Comparison of ENCODE assay signal across 1 cellular context in the genomic region with DNA sequence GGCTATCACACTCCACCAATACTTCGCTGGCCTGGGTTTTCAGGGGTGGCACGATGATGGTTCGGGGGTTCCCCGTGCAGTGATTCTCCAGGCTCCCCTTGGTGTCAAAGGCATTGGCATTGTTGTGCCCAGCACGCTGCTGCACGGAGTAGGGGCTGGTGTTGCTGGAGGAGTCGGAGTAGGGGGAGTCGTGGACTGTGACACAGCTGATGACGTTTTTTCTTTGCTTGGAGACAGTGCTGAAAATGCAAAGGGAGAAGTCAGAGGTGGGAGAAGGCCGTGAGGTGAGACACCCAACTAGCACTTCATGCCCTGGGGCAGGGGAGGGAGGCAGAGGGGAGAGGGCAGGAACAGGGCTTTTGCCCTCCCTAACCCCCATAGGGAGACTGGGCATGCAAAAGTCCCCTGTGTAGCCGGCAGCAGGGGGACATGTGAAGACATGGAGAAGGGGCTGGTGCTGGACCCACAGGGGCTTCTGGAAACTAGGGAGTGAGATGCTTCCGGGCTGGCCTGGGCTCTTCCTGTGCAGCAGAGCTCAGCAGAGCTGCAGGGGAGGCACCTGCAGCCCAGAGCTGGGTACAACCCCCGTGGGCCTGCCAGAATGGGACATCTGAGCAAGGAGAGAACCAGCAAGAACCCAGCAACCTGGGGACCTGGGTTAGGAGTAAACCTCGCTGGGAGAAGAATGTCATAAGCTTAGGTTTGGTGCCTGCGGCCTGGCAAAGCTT.
TF ChIP-seq lines count a peak whose summit lies in the region.

No MANE protein-coding gene starts in this region.

TF ChIP-seq in WTC11, 78 proteins besides CTCF, POLR2A, EP300 and RAD21:
- TF ChIP-seq, protein P1, sequence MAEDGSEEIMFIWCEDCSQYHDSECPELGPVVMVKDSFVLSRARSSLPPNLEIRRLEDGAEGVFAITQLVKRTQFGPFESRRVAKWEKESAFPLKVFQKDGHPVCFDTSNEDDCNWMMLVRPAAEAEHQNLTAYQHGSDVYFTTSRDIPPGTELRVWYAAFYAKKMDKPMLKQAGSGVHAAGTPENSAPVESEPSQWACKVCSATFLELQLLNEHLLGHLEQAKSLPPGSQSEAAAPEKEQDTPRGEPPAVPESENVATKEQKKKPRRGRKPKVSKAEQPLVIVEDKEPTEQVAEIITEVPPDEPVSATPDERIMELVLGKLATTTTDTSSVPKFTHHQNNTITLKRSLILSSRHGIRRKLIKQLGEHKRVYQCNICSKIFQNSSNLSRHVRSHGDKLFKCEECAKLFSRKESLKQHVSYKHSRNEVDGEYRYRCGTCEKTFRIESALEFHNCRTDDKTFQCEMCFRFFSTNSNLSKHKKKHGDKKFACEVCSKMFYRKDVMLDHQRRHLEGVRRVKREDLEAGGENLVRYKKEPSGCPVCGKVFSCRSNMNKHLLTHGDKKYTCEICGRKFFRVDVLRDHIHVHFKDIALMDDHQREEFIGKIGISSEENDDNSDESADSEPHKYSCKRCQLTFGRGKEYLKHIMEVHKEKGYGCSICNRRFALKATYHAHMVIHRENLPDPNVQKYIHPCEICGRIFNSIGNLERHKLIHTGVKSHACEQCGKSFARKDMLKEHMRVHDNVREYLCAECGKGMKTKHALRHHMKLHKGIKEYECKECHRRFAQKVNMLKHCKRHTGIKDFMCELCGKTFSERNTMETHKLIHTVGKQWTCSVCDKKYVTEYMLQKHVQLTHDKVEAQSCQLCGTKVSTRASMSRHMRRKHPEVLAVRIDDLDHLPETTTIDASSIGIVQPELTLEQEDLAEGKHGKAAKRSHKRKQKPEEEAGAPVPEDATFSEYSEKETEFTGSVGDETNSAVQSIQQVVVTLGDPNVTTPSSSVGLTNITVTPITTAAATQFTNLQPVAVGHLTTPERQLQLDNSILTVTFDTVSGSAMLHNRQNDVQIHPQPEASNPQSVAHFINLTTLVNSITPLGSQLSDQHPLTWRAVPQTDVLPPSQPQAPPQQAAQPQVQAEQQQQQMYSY (CRISPR knock-in tag; IDR thresholded peaks at IDR 0.05), result peak; percentile 29; the same call in 1 of the 2 replicates
- no peak for TF ChIP-seq CBFB (CRISPR knock-in tag; IDR thresholded peaks at IDR 0.05; ENCODE audit: low read depth)
